26 cellular contexts compared by ENCODE assay signal in the genomic region with DNA sequence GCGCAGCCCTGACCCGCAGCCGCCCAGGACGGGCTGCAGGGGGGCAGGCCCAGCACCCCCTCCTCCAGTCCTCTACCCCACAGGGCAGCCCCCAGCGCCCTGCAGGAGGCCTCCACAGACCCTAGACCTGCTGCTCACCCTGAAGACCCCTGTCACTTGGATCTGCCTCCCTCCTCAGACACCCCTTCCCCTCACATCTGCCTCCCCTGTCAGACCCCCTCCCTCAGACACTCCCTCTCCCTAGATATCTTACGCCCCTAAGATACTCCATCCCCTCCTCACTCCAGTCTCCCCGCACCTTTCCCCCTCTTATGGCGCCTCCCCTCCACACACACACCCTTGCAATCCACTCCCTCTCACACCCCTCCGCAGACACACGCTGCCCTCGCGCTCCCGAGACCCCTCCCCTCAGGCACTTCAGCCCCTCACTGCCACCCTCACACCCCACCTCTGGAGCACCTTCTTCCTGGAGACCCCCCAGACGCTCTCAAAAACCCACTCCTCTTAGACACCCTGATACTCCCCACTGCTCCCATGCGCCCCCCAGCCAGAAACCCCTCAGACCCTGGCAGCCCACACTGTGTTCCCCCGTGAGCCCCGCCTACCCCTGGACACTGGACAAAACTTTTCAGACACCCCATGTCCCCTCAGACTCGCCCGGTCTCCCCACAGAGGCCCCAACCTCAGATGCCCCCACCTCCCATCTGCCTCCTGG. TPM values are rescaled to one million over a fixed set of nuclear protein-coding genes. Genes with fewer than 3 reads are reported as not detected.
DNase-seq lines count a peak whose midpoint lies in the region; ATAC-seq, FAIRE-seq and TF ChIP-seq lines count a peak whose summit lies in the region.
"Had no signal": no experiment of that assay in that cellular context is flagged by ENCODE, and none has a peak within 500 bp of the region (broad histone marks: within the 10 kb centered on the region; RNA-seq: fewer than 3 reads in every experiment).

No MANE protein-coding gene starts in this region.

- H3K79me2 ChIP-seq in H1 (ENCODE audit: control insufficient read depth in 1 of 2, insufficient read depth in 2 of 2, low read length in 2 of 2) = no peaks in the 10 kb centered on the region

- H3K9me3 Mint-ChIP-seq in nephron progenitor cell (no peaks in the 10 kb centered on the region), Calu3 (ENCODE audit: low read depth, unreplicated experiment) (no peaks in the 10 kb centered on the region)

- H3K4ac ChIP-seq in H1 (replicated peaks; ENCODE audit: insufficient read length, low read depth, low read length) = no peak overlapping the region

- no peak for DNase-seq in activated CD4-positive, CD25-positive, alpha-beta regulatory T cell (lab: John Stamatoyannopoulos, UW)
- DNase-seq in H1 (ENCODE audit: low read depth in 1 of 2, low spot score in 2 of 2) (no peak), nephron progenitor cell (no peak), Calu3 (no peak), C1 segment of cervical spinal cord (lab: John Stamatoyannopoulos, UW) (no peak)
- no peak for DNase-seq in stimulated activated CD4-positive, alpha-beta T cell treated with anti-CD3 and anti-CD28 coated beads, Interleukin-2, amount 100 ng/mL, for 48 hours
- DNase-seq: ACHN; activated effector memory CD4-positive, alpha-beta T cell treated with Interleukin-2 at 50 U/mL for 16 hours; CD4-positive, CD25-positive, alpha-beta regulatory T cell; foreskin keratinocyte; left colon; NCI-H2171; psoas muscle; SHP77 treated with DMSO at 0.1 percent for 48 hours; stimulated activated CD4-positive, alpha-beta T cell treated with anti-CD3 and anti-CD28 coated beads, Interleukin-4, amount 100 ng/mL, for 24 hours; substantia nigra; WERI-Rb-1 had no signal

- H3K9me3 ChIP-seq in HEK293 (ENCODE audit: control insufficient read depth, insufficient read depth, low read depth, low read length) = no peaks in the 10 kb centered on the region
- H3K9me3 ChIP-seq in H1 (ENCODE audit: insufficient read depth in 2 of 2, low read depth in 1 of 2, low read length in 1 of 2) = no peaks in the 10 kb centered on the region
- H3K9me3 ChIP-seq: psoas muscle, vagina had no signal

- H3K36me3 Mint-ChIP-seq in nephron progenitor cell (ENCODE audit: low read depth) (no peaks in the 10 kb centered on the region), Calu3 (ENCODE audit: insufficient read depth, unreplicated experiment) (peaks cover 11% of the 10 kb centered on the region)
- H3K36me3 Mint-ChIP-seq: CD4-positive, CD25-positive, alpha-beta regulatory T cell had no signal

- H3K4me3 Mint-ChIP-seq in nephron progenitor cell (peak overlapping the region; percentile 16), Calu3 (ENCODE audit: low read depth, unreplicated experiment) (no peak overlapping the region)

- no peak for TF ChIP-seq RAD21 in H1 (IDR thresholded peaks at IDR 0.05 in 1 of 2, conservative IDR thresholded peaks at IDR 0.05 in 1 of 2; ENCODE audit: low read depth in 2 of 2, low read length in 2 of 2)

- POLR2A ChIA-PET in HEK293 (lab: Yijun Ruan, JAX) = no interaction called here
- POLR2A ChIA-PET in H1 (lab: Charles Lee; ENCODE audit: partially characterized antibody) = interaction anchor here (2.9 kb wide), 1 partner anchor 12 kb away, joined by 20 read pairs; no protein-coding TSS in a partner anchor

- H3K27ac Mint-ChIP-seq in nephron progenitor cell (no peak overlapping the region), Calu3 (ENCODE audit: unreplicated experiment) (no peak overlapping the region)

- H2BK12ac ChIP-seq in H1 (ENCODE audit: low read depth, low read length) = 0 out of 2 replicates have a peak overlapping the region, but pooled peaks have one; percentile 50

- H3K27ac ChIP-seq in HEK293 (ENCODE audit: extremely low read depth, low read depth, low read length) = no peak overlapping the region
- no peak overlapping the region for H3K27ac ChIP-seq in H1 (ENCODE audit: low read depth, low read length)
- H3K27ac ChIP-seq: foreskin keratinocyte, psoas muscle, vagina, WERI-Rb-1 had no signal

- H3K23me2 ChIP-seq in H1 (ENCODE audit: low read depth, low read length) = peaks cover 16% of the 10 kb centered on the region

- no TSS peak for BruUV-seq in Calu3 (replicated peaks; lab: Mats Ljungman, UMichigan)

- H2AFZ ChIP-seq in H1 (ENCODE audit: low read length) = no peak overlapping the region

- no peaks in the 10 kb centered on the region for H3K4me1 ChIP-seq in HEK293 (ENCODE audit: control insufficient read depth, insufficient read depth, low read length)
- H3K4me1 ChIP-seq in H1 (replicated peaks in 1 of 4; ENCODE audit: control insufficient read depth in 3 of 4, insufficient read depth in 4 of 4, low read length in 3 of 4) = peaks cover 0 to 23% (median 5%) of the 10 kb centered on the region in 4 experiments; a peak in 5 of 7 replicates
- H3K4me1 ChIP-seq: foreskin keratinocyte, psoas muscle had no signal

- H3K27me3 Mint-ChIP-seq in nephron progenitor cell (ENCODE audit: low read depth, poor library complexity) (no peaks in the 10 kb centered on the region), Calu3 (ENCODE audit: unreplicated experiment) (no peaks in the 10 kb centered on the region)

- H2BK5ac ChIP-seq in H1 (ENCODE audit: low read depth, low read length) = no peak overlapping the region

- TF ChIP-seq CTCF in HEK293 (tag by site-specific recombination; IDR thresholded peaks at IDR 0.05) (no peak), H1 (IDR thresholded peaks at IDR 0.05; ENCODE audit: control extremely low read depth in 1 of 3, insufficient read depth in 1 of 3, low read depth in 1 of 3, low read length in 3 of 3) (no peak), nephron progenitor cell (IDR thresholded peaks at IDR 0.05) (no peak), Calu3 (IDR thresholded peaks at IDR 0.05; ENCODE audit: unreplicated experiment) (no peak)

- H3K4me2 ChIP-seq in H1 (ENCODE audit: insufficient read depth in 1 of 2, low read depth in 2 of 2, low read length in 2 of 2) = peak overlapping the region; percentile 54 to 87
- H3K4me2 ChIP-seq: smooth muscle cell had no signal

- H4K8ac ChIP-seq in H1 (ENCODE audit: extremely low read depth, insufficient read depth, low read length) = no peak overlapping the region

- peaks cover 12% of the 10 kb centered on the region for H3K4me1 Mint-ChIP-seq in nephron progenitor cell
- H3K4me1 Mint-ChIP-seq in Calu3 (ENCODE audit: low read depth, unreplicated experiment) = no peaks in the 10 kb centered on the region

- WGBS in H1 (ENCODE audit: extremely low coverage in 1 of 2, insufficient coverage in 1 of 2, insufficient read length in 1 of 2, insufficient replicate concordance in 2 of 2, low coverage in 1 of 2, low lambda C conversion rate in 2 of 2, missing lambda C conversion rate in 1 of 2), 2 experiments = 15% methylated on average over 11 of the region's 19 CpGs; no CpG with 5 or more reads in 1 of the 2 experiments

- H3K14ac ChIP-seq in H1 (ENCODE audit: insufficient read length) = no peak overlapping the region

- H3K23ac ChIP-seq in H1 (ENCODE audit: insufficient read length) = no peak overlapping the region

- no peak overlapping the region for H2BK20ac ChIP-seq in H1 (ENCODE audit: low read length)

- 0 out of 2 replicates have a peak overlapping the region, but pooled peaks have one; percentile 53 for H2AK5ac ChIP-seq in H1 (ENCODE audit: low read depth, low read length)

- H2BK15ac ChIP-seq in H1 (ENCODE audit: low read length) = no peak overlapping the region

- peaks cover 2% of the 10 kb centered on the region for H3K79me1 ChIP-seq in H1 (ENCODE audit: low read depth, low read length)

- no peak overlapping the region for H2BK120ac ChIP-seq in H1 (replicated peaks; ENCODE audit: low read depth, low read length)

- TF ChIP-seq EP300 in H1 (IDR thresholded peaks at IDR 0.05; ENCODE audit: borderline replicate concordance in 1 of 2, low read depth in 2 of 2, low read length in 2 of 2) = no peak

- no peak overlapping the region for H4K5ac ChIP-seq in H1 (ENCODE audit: insufficient read length, low read depth, low read length)

- H3K56ac ChIP-seq in H1 (replicated peaks; ENCODE audit: insufficient read length, low read depth, low read length) = no peak overlapping the region

- no peak overlapping the region for H3K18ac ChIP-seq in H1 (ENCODE audit: extremely low read depth, low read length)

- CTCF ChIA-PET in HEK293 (lab: Yijun Ruan, JAX) = no interaction called here
- CTCF ChIA-PET in H1 (lab: Charles Lee; ENCODE audit: partially characterized antibody) = no interaction called here
- CTCF ChIA-PET in Calu3 (lab: Charles Lee) = no interaction called here

- H4K20me1 ChIP-seq in H1 (replicated peaks in 1 of 2; ENCODE audit: control insufficient read depth in 1 of 2, insufficient read depth in 2 of 2, low read length in 2 of 2) = peaks cover 9 to 42% of the 10 kb centered on the region in 2 experiments

- FAIRE-seq in H1 (lab: Jason Lieb, UNC) = no peak
- FAIRE-seq: bronchial epithelial cell had no signal

- peak; percentile 4 to 5 for ATAC-seq in activated CD4-positive, CD25-positive, alpha-beta regulatory T cell treated with anti-CD3 and anti-CD28 coated beads, Interleukin-2, amount 50 U/mL, for 24 hours
- ATAC-seq: psoas muscle had no signal

- no peak overlapping the region for H4K91ac ChIP-seq in H1 (replicated peaks; ENCODE audit: insufficient read length, low read length)

- intact Hi-C loops in Calu3 (cut with micrococcal nuclease; ENCODE audit: unreplicated experiment) = no loop called here

- no peaks in the 10 kb centered on the region for H3K36me3 ChIP-seq in HEK293 (ENCODE audit: control insufficient read depth in 2 of 2, insufficient read depth in 1 of 2, low read length in 2 of 2)
- no peaks in the 10 kb centered on the region for H3K36me3 ChIP-seq in H1 (ENCODE audit: control insufficient read depth in 2 of 4, insufficient read depth in 4 of 4, low read length in 3 of 4)
- H3K36me3 ChIP-seq: vagina, WERI-Rb-1 had no signal

- H3K4me3 ChIP-seq in HEK293 (ENCODE audit: low read depth, low read length) = no peak overlapping the region
- peak overlapping the region in 2 of 4 experiments; percentile 16 to 52; a peak in 3 of 8 replicates for H3K4me3 ChIP-seq in H1 (ENCODE audit: extremely low read depth in 1 of 4, insufficient read depth in 2 of 4, low read depth in 3 of 4, low read length in 4 of 4)
- H3K4me3 ChIP-seq: psoas muscle, smooth muscle cell, vagina had no signal

- no peak for TF ChIP-seq POLR2A in H1 (IDR thresholded peaks at IDR 0.05; ENCODE audit: control extremely low read depth in 1 of 2, low read depth in 2 of 2, low read length in 2 of 2)

- H3K27me3 ChIP-seq in H1 (replicated peaks in 1 of 4; ENCODE audit: control insufficient read depth in 3 of 4, extremely low read depth in 1 of 4, insufficient read depth in 3 of 4, low read length in 3 of 4) = peaks cover 57 to 93% (median 89%) of the 10 kb centered on the region in 4 experiments

- H3K9ac ChIP-seq in H1 (replicated peaks in 1 of 4; ENCODE audit: extremely low read depth in 1 of 4, low read depth in 3 of 4, low read length in 3 of 4) = no peak overlapping the region

RNA-seq across cellular contexts. Expression of a gene that starts 14.6 kb away (rescaled TPM):
- not detected in 2 replicates for total RNA-seq in H1 (2021; fragmentation: NEBNext Ultra II Directional; extraction: Animal tissue kit (Norgen Biotek cat#: 25700))
- polyA plus RNA-seq in H1 (2011; rRNA removed) = 0.08 and 0.12 TPM in 2 replicates
- polyA plus RNA-seq in H1 (2011; cell fraction: cytosol; rRNA removed) = 0.03 TPM
- polyA plus RNA-seq in H1 (2011; cell fraction: nucleus; rRNA removed) = 0.33 TPM
- polyA plus RNA-seq in H1 (2012, experiment 1 of 2) = 0.08 to 0.16 TPM (median 0.10 TPM) in 3 of 4 replicates, not detected in the other
- polyA plus RNA-seq in H1 (2012, experiment 2 of 2) = not detected
- 0.02 TPM for polyA plus RNA-seq in H1 (2013, experiment 1 of 2)
- 0.06 TPM for polyA plus RNA-seq in H1 (2013, experiment 2 of 2)
- not detected in 2 replicates for polyA minus RNA-seq in H1 (2011; rRNA and poly(A)+ RNA removed)
- polyA minus RNA-seq in H1 (2011; cell fraction: cytosol; rRNA and poly(A)+ RNA removed) = not detected
- not detected for polyA minus RNA-seq in H1 (2011; cell fraction: nucleus; rRNA and poly(A)+ RNA removed)
- total RNA-seq in Calu3 (2022) = 0.21 and 0.29 TPM in 2 replicates
- total RNA-seq: Daoy, dermis microvascular lymphatic vessel endothelial cell, epithelial cell of proximal tubule, foreskin keratinocyte, M059J, psoas muscle had no signal
- polyA plus RNA-seq: CD4-positive, CD25-positive, alpha-beta regulatory T cell had no signal

RNA-seq across cellular contexts. Expression of a gene that starts 30.6 kb away (rescaled TPM):
- total RNA-seq in H1 (2021; fragmentation: NEBNext Ultra II Directional; extraction: Animal tissue kit (Norgen Biotek cat#: 25700)) = 49.0 and 54.6 TPM in 2 replicates
- 23.0 and 41.1 TPM in 2 replicates for polyA plus RNA-seq in H1 (2011; rRNA removed)
- polyA plus RNA-seq in H1 (2011; cell fraction: cytosol; rRNA removed) = 35.9 TPM
- 95.3 TPM for polyA plus RNA-seq in H1 (2011; cell fraction: nucleus; rRNA removed)
- 38.4 to 51.0 TPM (median 48.8 TPM) in 4 replicates for polyA plus RNA-seq in H1 (2012, experiment 1 of 2)
- 35.5 TPM for polyA plus RNA-seq in H1 (2012, experiment 2 of 2)
- 49.6 TPM for polyA plus RNA-seq in H1 (2013, experiment 1 of 2)
- polyA plus RNA-seq in H1 (2013, experiment 2 of 2) = 44.9 TPM
- polyA minus RNA-seq in H1 (2011; rRNA and poly(A)+ RNA removed) = 9.4 and 11.0 TPM in 2 replicates
- polyA minus RNA-seq in H1 (2011; cell fraction: cytosol; rRNA and poly(A)+ RNA removed) = 25.5 TPM
- 34.6 TPM for polyA minus RNA-seq in H1 (2011; cell fraction: nucleus; rRNA and poly(A)+ RNA removed)
- 122 and 163 TPM in 2 replicates for total RNA-seq in Calu3 (2022)

RNA-seq across cellular contexts. Expression of a gene that starts 36.6 kb away (rescaled TPM):
- total RNA-seq in H1 (2021; fragmentation: NEBNext Ultra II Directional; extraction: Animal tissue kit (Norgen Biotek cat#: 25700)) = 0.54 TPM in 1 of 2 replicates, not detected in the other
- 0.77 and 0.83 TPM in 2 replicates for polyA plus RNA-seq in H1 (2011; rRNA removed)
- polyA plus RNA-seq in H1 (2011; cell fraction: cytosol; rRNA removed) = 0.49 TPM
- polyA plus RNA-seq in H1 (2011; cell fraction: nucleus; rRNA removed) = 0.91 TPM
- 0.28 to 1.0 TPM (median 0.52 TPM) in 3 of 4 replicates, not detected in the other for polyA plus RNA-seq in H1 (2012, experiment 1 of 2)
- polyA plus RNA-seq in H1 (2012, experiment 2 of 2) = 0.55 TPM
- 0.59 TPM for polyA plus RNA-seq in H1 (2013, experiment 1 of 2)
- polyA plus RNA-seq in H1 (2013, experiment 2 of 2) = 0.68 TPM
- polyA minus RNA-seq in H1 (2011; rRNA and poly(A)+ RNA removed) = not detected in 2 replicates
- not detected for polyA minus RNA-seq in H1 (2011; cell fraction: cytosol; rRNA and poly(A)+ RNA removed)
- polyA minus RNA-seq in H1 (2011; cell fraction: nucleus; rRNA and poly(A)+ RNA removed) = not detected
- 0.45 and 0.59 TPM in 2 replicates for total RNA-seq in Calu3 (2022)
- total RNA-seq: bronchial epithelial cell, Daoy, epithelial cell of proximal tubule, smooth muscle cell, vagina had no signal

RNA-seq across cellular contexts. Expression of a gene that starts 45.5 kb away (rescaled TPM):
- 123 and 124 TPM in 2 replicates for total RNA-seq in H1 (2021; fragmentation: NEBNext Ultra II Directional; extraction: Animal tissue kit (Norgen Biotek cat#: 25700))
- polyA plus RNA-seq in H1 (2011; rRNA removed) = 439 and 585 TPM in 2 replicates
- 282 TPM for polyA plus RNA-seq in H1 (2011; cell fraction: cytosol; rRNA removed)
- polyA plus RNA-seq in H1 (2011; cell fraction: nucleus; rRNA removed) = 227 TPM
- polyA plus RNA-seq in H1 (2012, experiment 1 of 2) = 99.4 to 181 TPM (median 175 TPM) in 4 replicates
- polyA plus RNA-seq in H1 (2012, experiment 2 of 2) = 315 TPM
- polyA plus RNA-seq in H1 (2013, experiment 1 of 2) = 173 TPM
- polyA plus RNA-seq in H1 (2013, experiment 2 of 2) = 186 TPM
- 46.7 and 56.4 TPM in 2 replicates for polyA minus RNA-seq in H1 (2011; rRNA and poly(A)+ RNA removed)
- polyA minus RNA-seq in H1 (2011; cell fraction: cytosol; rRNA and poly(A)+ RNA removed) = 53.9 TPM
- polyA minus RNA-seq in H1 (2011; cell fraction: nucleus; rRNA and poly(A)+ RNA removed) = 41.0 TPM
- total RNA-seq in Calu3 (2022) = 116 and 126 TPM in 2 replicates

RNA-seq across cellular contexts. Expression of a gene that starts 53.6 kb away (rescaled TPM):
- 2,817 and 2,831 TPM in 2 replicates for total RNA-seq in H1 (2021; fragmentation: NEBNext Ultra II Directional; extraction: Animal tissue kit (Norgen Biotek cat#: 25700))
- polyA plus RNA-seq in H1 (2011; rRNA removed) = 5,751 and 9,112 TPM in 2 replicates
- 5,170 TPM for polyA plus RNA-seq in H1 (2011; cell fraction: cytosol; rRNA removed)
- polyA plus RNA-seq in H1 (2011; cell fraction: nucleus; rRNA removed) = 1,732 TPM
- 3,684 to 5,048 TPM (median 4,659 TPM) in 4 replicates for polyA plus RNA-seq in H1 (2012, experiment 1 of 2)
- polyA plus RNA-seq in H1 (2012, experiment 2 of 2) = 6,526 TPM
- polyA plus RNA-seq in H1 (2013, experiment 1 of 2) = 3,247 TPM
- polyA plus RNA-seq in H1 (2013, experiment 2 of 2) = 3,131 TPM
- polyA minus RNA-seq in H1 (2011; rRNA and poly(A)+ RNA removed) = 334 and 573 TPM in 2 replicates
- 1,472 TPM for polyA minus RNA-seq in H1 (2011; cell fraction: cytosol; rRNA and poly(A)+ RNA removed)
- 675 TPM for polyA minus RNA-seq in H1 (2011; cell fraction: nucleus; rRNA and poly(A)+ RNA removed)
- 2,051 and 2,220 TPM in 2 replicates for total RNA-seq in Calu3 (2022)
